Comparison of ENCODE assay signal across 20 cellular contexts in genomic region chr10:124332426-124332825, GRCh38.
DNase-seq lines count a peak whose midpoint lies in the region; ATAC-seq, FAIRE-seq and TF ChIP-seq lines count a peak whose summit lies in the region.
"Had no signal": no experiment of that assay in that cellular context is flagged by ENCODE, and none has a peak within 500 bp of the region (broad histone marks: within the 10 kb centered on the region; RNA-seq: fewer than 3 reads in every experiment).

No MANE protein-coding gene starts in this region.

- no peak overlapping the region for H3K4me2 ChIP-seq in GM12878 (ENCODE audit: control insufficient read depth, insufficient read depth)

- H3K4me3 ChIP-seq in AG09309 (ENCODE audit: control insufficient read depth, low read depth, low read length) = no peak overlapping the region
- H3K4me3 ChIP-seq in GM12878 = no peak overlapping the region

- CTCF ChIA-PET in GM12878 (lab: Yijun Ruan, JAX) = no interaction called here

- 0% methylated on average over 1 of the region's 1 CpG for WGBS in GM12878 (ENCODE audit: insufficient coverage, insufficient replicate concordance, low lambda C conversion rate, missing lambda C conversion rate)

- no peak for TF ChIP-seq CTCF in AG09309 (IDR thresholded peaks at IDR 0.05; ENCODE audit: control insufficient read depth, insufficient read depth, low read depth, low read length, missing control alignments)
- TF ChIP-seq CTCF in GM12878 (IDR thresholded peaks at IDR 0.05 in 2 of 3, conservative IDR thresholded peaks at IDR 0.05 in 1 of 3; ENCODE audit: control insufficient read depth in 2 of 3, extremely low read depth in 1 of 3, insufficient read depth in 1 of 3, low read depth in 3 of 3, low read length in 3 of 3) = no peak
- TF ChIP-seq CTCF in mesothelial cell of epicardium (IDR thresholded peaks at IDR 0.05; ENCODE audit: unreplicated experiment) = no peak

- no peak for TF ChIP-seq EP300 in GM12878 (IDR thresholded peaks at IDR 0.05; ENCODE audit: borderline replicate concordance in 1 of 2, control insufficient read depth in 1 of 2, low read depth in 2 of 2, low read length in 2 of 2)

- no peaks in the 10 kb centered on the region for H3K36me3 ChIP-seq in GM12878 (ENCODE audit: control insufficient read depth in 2 of 2, insufficient read depth in 2 of 2, low read length in 1 of 2)

- in situ Hi-C loops in GM12878 (cut with MboI) = no loop called here

- H3K36me3 Mint-ChIP-seq in mesothelial cell of epicardium = peaks cover 5% of the 10 kb centered on the region
- H3K36me3 Mint-ChIP-seq: activated CD8-positive, alpha-beta memory T cell treated with anti-CD3 and anti-CD28 coated beads, Interleukin-2, amount 10 ng/mL, durations not matched to agents 7 days and 5 days had no signal

- intact Hi-C loops in GM12878 (cut with micrococcal nuclease; ENCODE audit: unreplicated experiment) = no loop called here

- no peak for ATAC-seq in GM12878
- ATAC-seq in HG03439 (IDR thresholded peaks at IDR 0.05; ENCODE audit: unreplicated experiment) = no peak
- no peak for ATAC-seq in GM21576 (IDR thresholded peaks at IDR 0.05; ENCODE audit: unreplicated experiment)
- ATAC-seq: activated CD8-positive, alpha-beta memory T cell treated with anti-CD3 and anti-CD28 coated beads, Interleukin-2, amount 10 ng/mL, durations not matched to agents 7 days and 5 days; activated naive CD8-positive, alpha-beta T cell treated with anti-CD3 and anti-CD28 coated beads, Interleukin-2, amount 50 U/mL, for 24 hours; HCT116; right cardiac atrium had no signal

- no peak overlapping the region for H2AFZ ChIP-seq in GM12878 (ENCODE audit: control insufficient read depth, low read depth, low read length)

- peak; percentile 27 for DNase-seq in AG09309 (ENCODE audit: low read depth)
- peak; percentile 10 to 40 for DNase-seq in Kasumi-1 (lab: John Stamatoyannopoulos, UW)
- no peak for DNase-seq in GM12878 (ENCODE audit: low read depth, low spot score)
- no peak for DNase-seq in mesothelial cell of epicardium (ENCODE audit: low spot score in 2 of 2, unreplicated experiment in 2 of 2)
- DNase-seq in A172 (ENCODE audit: low spot score) = no peak
- DNase-seq in islet precursor cell = no peak
- DNase-seq: activated CD4-positive, alpha-beta T cell treated with anti-CD3 and anti-CD28 coated beads for 4 hours; activated CD8-positive, alpha-beta memory T cell treated with anti-CD3 and anti-CD28 coated beads, Interleukin-2, amount 10 ng/mL, durations not matched to agents 7 days and 5 days; activated naive CD8-positive, alpha-beta T cell treated with anti-CD3 and anti-CD28 coated beads, Interleukin-2, amount 50 U/mL, for 24 hours; foreskin melanocyte; NCI-H1694; NCI-H226; right cardiac atrium; RPMI8226; stimulated activated naive CD4-positive, alpha-beta T cell treated with Interleukin-2 at 50 U/mL for 16 hours had no signal

- no peak for TF ChIP-seq RAD21 in GM12878 (IDR thresholded peaks at IDR 0.05; ENCODE audit: insufficient read depth, low read depth, low read length)

- RAD21 ChIA-PET in GM12878 (lab: Charles Lee; ENCODE audit: unreplicated experiment) = no interaction called here

- no peak for TF ChIP-seq POLR2A in GM12878 (IDR thresholded peaks at IDR 0.05; ENCODE audit: low read depth, low read length)

- no TSS peak for BruUV-seq in GM12878 (replicated peaks; lab: Mats Ljungman, UMichigan)

- no peaks in the 10 kb centered on the region for H3K79me2 ChIP-seq in GM12878 (ENCODE audit: control insufficient read depth, insufficient read depth, low read length)

- no peaks in the 10 kb centered on the region; the same call in 1 of the 3 replicates for H3K9me3 ChIP-seq in GM12878 (replicated peaks; ENCODE audit: control insufficient read depth, insufficient read depth, low read length)

- no peaks in the 10 kb centered on the region for H3K4me1 ChIP-seq in GM12878 (ENCODE audit: control insufficient read depth, insufficient read depth, low read length)

- H3K27ac ChIP-seq in GM12878 (ENCODE audit: control insufficient read depth, insufficient read depth) = no peak overlapping the region

- H3K4me3 Mint-ChIP-seq in mesothelial cell of epicardium = no peak overlapping the region
- H3K4me3 Mint-ChIP-seq: activated CD8-positive, alpha-beta memory T cell treated with anti-CD3 and anti-CD28 coated beads, Interleukin-2, amount 10 ng/mL, durations not matched to agents 7 days and 5 days; activated naive CD8-positive, alpha-beta T cell treated with anti-CD3 and anti-CD28 coated beads, Interleukin-2, amount 50 U/mL, for 24 hours had no signal

- POLR2A ChIA-PET in GM12878 (lab: Charles Lee) = no interaction called here

- H3K4me1 Mint-ChIP-seq in mesothelial cell of epicardium = peaks cover 16% of the 10 kb centered on the region
- H3K4me1 Mint-ChIP-seq: activated CD8-positive, alpha-beta memory T cell treated with anti-CD3 and anti-CD28 coated beads, Interleukin-2, amount 10 ng/mL, durations not matched to agents 7 days and 5 days; activated naive CD8-positive, alpha-beta T cell treated with anti-CD3 and anti-CD28 coated beads, Interleukin-2, amount 50 U/mL, for 24 hours had no signal

- no peak overlapping the region for H3K9ac ChIP-seq in GM12878 (ENCODE audit: control insufficient read depth, insufficient read depth, low read length)

- SMC1A ChIA-PET in GM12878 (lab: Charles Lee; ENCODE audit: uncharacterized antibody, unreplicated experiment) = no interaction called here

- no peaks in the 10 kb centered on the region for H4K20me1 ChIP-seq in GM12878 (ENCODE audit: control insufficient read depth, insufficient read depth)

- H3K27me3 ChIP-seq in GM12878 (replicated peaks in 1 of 2; ENCODE audit: control insufficient read depth in 2 of 2, insufficient read depth in 2 of 2, low read length in 1 of 2) = no peaks in the 10 kb centered on the region

- H3K27ac Mint-ChIP-seq in mesothelial cell of epicardium = peak overlapping the region; percentile 62
- H3K27ac Mint-ChIP-seq: activated CD8-positive, alpha-beta memory T cell treated with anti-CD3 and anti-CD28 coated beads, Interleukin-2, amount 10 ng/mL, durations not matched to agents 7 days and 5 days; activated naive CD8-positive, alpha-beta T cell treated with anti-CD3 and anti-CD28 coated beads, Interleukin-2, amount 50 U/mL, for 24 hours; activated T-helper 2 cell treated with anti-CD3 and anti-CD28 coated beads, Interferon-gamma antibody, Interleukin-2, Interleukin-4, amounts not matched to agents 10 μg/mL and 5 μg/mL and 100 μg/mL, durations not matched to agents 14 hours and 24 hours and 36 hours had no signal

- H3K9me3 Mint-ChIP-seq in mesothelial cell of epicardium = peaks cover 34% of the 10 kb centered on the region

- no peak for FAIRE-seq in GM12878 (lab: Jason Lieb, UNC)
- FAIRE-seq: D721Med had no signal

- H3K27me3 Mint-ChIP-seq in mesothelial cell of epicardium (ENCODE audit: low read depth) = peaks cover 19% of the 10 kb centered on the region

TF ChIP-seq in GM12878, 131 proteins besides CTCF, POLR2A, EP300 and RAD21:
- TF ChIP-seq TARDBP (IDR thresholded peaks at IDR 0.05; ENCODE audit: borderline replicate concordance) (no peak), SPI1 (IDR thresholded peaks at IDR 0.05; ENCODE audit: borderline replicate concordance, insufficient read depth, low read depth, low read length) (peak; percentile 55; the same call in 1 of the 2 replicates)

Comparison
In these comparisons a context has a peak if more than half of its experiments do, and no peak if none do; other contexts are left out.
1. DNase-seq: peak in AG09309 (single experiment) and Kasumi-1 (2 of 2); none in GM12878 (single experiment), mesothelial cell of epicardium (0 of 2), A172 (single experiment) and islet precursor cell (single experiment).